Comparison of ENCODE assay signal across 11 cellular contexts in genomic region chr10:62043493-62043938, GRCh38.
DNase-seq lines count a peak whose midpoint lies in the region; ATAC-seq and TF ChIP-seq lines count a peak whose summit lies in the region.
"Had no signal": no experiment of that assay in that cellular context is flagged by ENCODE, and none has a peak within 500 bp of the region (broad histone marks: within the 10 kb centered on the region; RNA-seq: fewer than 3 reads in every experiment).

No MANE protein-coding gene starts in this region.

- DNase-seq in AG08395 (ENCODE audit: low spot score), result peak; percentile 31
- DNase-seq in astrocyte of the cerebellum (ENCODE audit: low read depth), result peak; percentile 72
- DNase-seq in dedifferentiated amniotic fluid mesenchymal stem cell (ENCODE audit: extremely low spot score), result no peak
- DNase-seq: NCI-H1417 had no signal

- H3K4me1 ChIP-seq in mesodermal cell (ENCODE audit: control insufficient read depth, insufficient read depth, low read length, poor library complexity, severe bottlenecking), result peaks cover 58% of the 10 kb centered on the region

- no CpG with 5 or more reads among the region's 2 CpGs for WGBS in mesodermal cell (ENCODE audit: insufficient coverage in 2 of 2), 2 experiments

- in situ Hi-C loops in astrocyte of the cerebellum (cut with HindIII; ENCODE audit: low sequenced_read_pairs), result no loop called here

- TF ChIP-seq EP300 in Ishikawa (IDR thresholded peaks at IDR 0.05; ENCODE audit: borderline replicate concordance), result no peak

- no peaks in the 10 kb centered on the region for H3K9me3 ChIP-seq in mesodermal cell (ENCODE audit: control insufficient read depth, low read length)
- H3K9me3 ChIP-seq: esophagus muscularis mucosa, HAP-1 had no signal

- no peak for TF ChIP-seq RAD21 in Ishikawa (IDR thresholded peaks at IDR 0.05; ENCODE audit: low read depth)

- no peak overlapping the region for H3K4me3 ChIP-seq in astrocyte of the cerebellum (ENCODE audit: low read depth, low read length)
- no peak overlapping the region for H3K4me3 ChIP-seq in mesodermal cell (ENCODE audit: extremely low read depth, insufficient read depth, low read length, poor library complexity, severe bottlenecking)
- H3K4me3 ChIP-seq: esophagus muscularis mucosa, HAP-1 had no signal

- no peak for ATAC-seq in HG02973 (IDR thresholded peaks at IDR 0.05; ENCODE audit: unreplicated experiment)
- no peak for ATAC-seq in GM18861 (IDR thresholded peaks at IDR 0.05; ENCODE audit: unreplicated experiment)
- no peak for ATAC-seq in GM18498 (IDR thresholded peaks at IDR 0.05; ENCODE audit: unreplicated experiment)

- peak overlapping the region; percentile 57 for H3K27ac ChIP-seq in mesodermal cell (ENCODE audit: low read depth, low read length, severe bottlenecking)

- no peak for TF ChIP-seq CTCF in astrocyte of the cerebellum (IDR thresholded peaks at IDR 0.05; ENCODE audit: low read depth, low read length, missing control alignments)

- no peaks in the 10 kb centered on the region for H3K36me3 ChIP-seq in mesodermal cell (ENCODE audit: control insufficient read depth, insufficient read depth, low read length)
- H3K36me3 ChIP-seq: esophagus muscularis mucosa, HAP-1 had no signal

TF ChIP-seq in Ishikawa, 13 proteins besides CTCF, POLR2A, EP300 and RAD21:
- no peak for TF ChIP-seq ZBTB7A (IDR thresholded peaks at IDR 0.05; ENCODE audit: low read depth)
- 0 out of 2 replicates have a peak, but pooled peaks have one; percentile 34 for TF ChIP-seq MAX (IDR thresholded peaks at IDR 0.05)
- no peak for TF ChIP-seq TEAD4 (IDR thresholded peaks at IDR 0.05)
- TF ChIP-seq NFIC (IDR thresholded peaks at IDR 0.05), result no peak
- no peak for TF ChIP-seq TAF1 (IDR thresholded peaks at IDR 0.05; ENCODE audit: low read depth)
- no peak for TF ChIP-seq REST (IDR thresholded peaks at IDR 0.05; ENCODE audit: low read depth)
- TF ChIP-seq TCF12 (IDR thresholded peaks at IDR 0.05; ENCODE audit: low read depth), result no peak
TF ChIP-seq in Ishikawa: peak in this region for 1.
